In the genomic region with DNA sequence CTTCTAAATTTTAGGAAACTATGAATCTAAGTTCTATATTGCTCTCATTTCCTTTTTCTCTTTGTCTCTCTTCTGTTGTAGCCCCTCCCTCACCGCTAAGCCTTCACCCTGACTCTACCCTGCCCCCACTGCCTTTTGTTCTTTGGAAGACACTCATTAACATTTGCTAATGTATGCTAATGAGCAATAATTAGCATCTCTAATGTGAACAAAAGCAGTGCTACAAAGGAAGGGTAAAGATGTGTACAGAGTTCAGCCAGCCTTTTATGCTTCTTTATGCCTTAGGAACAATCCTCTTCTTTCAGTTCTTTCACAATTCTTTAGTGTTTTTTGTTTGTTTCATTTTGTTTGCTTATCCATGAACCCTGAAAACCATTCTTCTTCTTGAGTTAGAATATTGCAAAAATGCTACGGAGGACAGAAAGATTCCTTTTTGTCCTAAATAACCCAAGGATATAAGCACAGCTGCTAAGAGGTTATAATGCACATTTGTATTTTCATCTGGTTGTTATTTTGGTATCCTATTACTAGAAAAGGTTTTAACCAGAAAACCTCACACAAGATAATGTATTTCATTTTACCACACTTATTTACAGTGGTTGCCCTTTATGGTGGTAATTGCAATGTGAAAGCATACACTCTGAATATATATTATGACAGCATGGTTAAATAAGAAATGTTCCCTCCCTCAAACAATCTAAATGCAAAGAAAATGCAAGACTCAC, we compare ENCODE assay signal across 2 cellular contexts.
TF ChIP-seq lines count a peak whose summit lies in the region.

No MANE protein-coding gene starts in this region.

TF ChIP-seq in H1, 55 proteins besides CTCF, POLR2A, EP300 and RAD21 (continues in another document):
- TF ChIP-seq POU5F1 (IDR thresholded peaks at IDR 0.05; ENCODE audit: low read depth, low read length), result peak; percentile 93
- TF ChIP-seq ASH2L (IDR thresholded peaks at IDR 0.05; ENCODE audit: low read length), result peak; percentile 72
- TF ChIP-seq RXRA (IDR thresholded peaks at IDR 0.05; ENCODE audit: insufficient read depth, low read depth, low read length), result no peak
- TF ChIP-seq MAFK (IDR thresholded peaks at IDR 0.05; ENCODE audit: low read depth, low read length), result 0 out of 2 replicates have a peak, but pooled peaks have one; percentile 3
- peak in 1 of 2 experiments; percentile 97; a peak in 2 of 4 replicates for TF ChIP-seq HDAC2 (IDR thresholded peaks at IDR 0.05; ENCODE audit: borderline replicate concordance in 1 of 2, low read depth in 2 of 2, low read length in 2 of 2)
- peak; percentile 70 for TF ChIP-seq CEBPB (IDR thresholded peaks at IDR 0.05; ENCODE audit: low read depth, low read length)
- TF ChIP-seq CHD2 (IDR thresholded peaks at IDR 0.05; ENCODE audit: low read length), result peak; percentile 62
- peak; percentile 30; the same call in 1 of the 2 replicates for TF ChIP-seq TAF1 (IDR thresholded peaks at IDR 0.05; ENCODE audit: low read depth, low read length)
- TF ChIP-seq RBBP5 (IDR thresholded peaks at IDR 0.05; ENCODE audit: borderline replicate concordance, low read depth, low read length), result 0 out of 2 replicates have a peak, but pooled peaks have one; percentile 29
- TF ChIP-seq SRF (IDR thresholded peaks at IDR 0.05; ENCODE audit: low read depth, low read length), result no peak
- peak; percentile 92 for TF ChIP-seq SP1 (IDR thresholded peaks at IDR 0.05; ENCODE audit: low read depth, low read length)
- 0 out of 2 replicates have a peak, but pooled peaks have one; percentile 20 for TF ChIP-seq JUND (IDR thresholded peaks at IDR 0.05; ENCODE audit: low read length)
- TF ChIP-seq BCL11A (IDR thresholded peaks at IDR 0.05; ENCODE audit: low read depth in 2 of 2, low read length in 2 of 2), result peak; percentile 74 to 90
- TF ChIP-seq, protein P1, sequence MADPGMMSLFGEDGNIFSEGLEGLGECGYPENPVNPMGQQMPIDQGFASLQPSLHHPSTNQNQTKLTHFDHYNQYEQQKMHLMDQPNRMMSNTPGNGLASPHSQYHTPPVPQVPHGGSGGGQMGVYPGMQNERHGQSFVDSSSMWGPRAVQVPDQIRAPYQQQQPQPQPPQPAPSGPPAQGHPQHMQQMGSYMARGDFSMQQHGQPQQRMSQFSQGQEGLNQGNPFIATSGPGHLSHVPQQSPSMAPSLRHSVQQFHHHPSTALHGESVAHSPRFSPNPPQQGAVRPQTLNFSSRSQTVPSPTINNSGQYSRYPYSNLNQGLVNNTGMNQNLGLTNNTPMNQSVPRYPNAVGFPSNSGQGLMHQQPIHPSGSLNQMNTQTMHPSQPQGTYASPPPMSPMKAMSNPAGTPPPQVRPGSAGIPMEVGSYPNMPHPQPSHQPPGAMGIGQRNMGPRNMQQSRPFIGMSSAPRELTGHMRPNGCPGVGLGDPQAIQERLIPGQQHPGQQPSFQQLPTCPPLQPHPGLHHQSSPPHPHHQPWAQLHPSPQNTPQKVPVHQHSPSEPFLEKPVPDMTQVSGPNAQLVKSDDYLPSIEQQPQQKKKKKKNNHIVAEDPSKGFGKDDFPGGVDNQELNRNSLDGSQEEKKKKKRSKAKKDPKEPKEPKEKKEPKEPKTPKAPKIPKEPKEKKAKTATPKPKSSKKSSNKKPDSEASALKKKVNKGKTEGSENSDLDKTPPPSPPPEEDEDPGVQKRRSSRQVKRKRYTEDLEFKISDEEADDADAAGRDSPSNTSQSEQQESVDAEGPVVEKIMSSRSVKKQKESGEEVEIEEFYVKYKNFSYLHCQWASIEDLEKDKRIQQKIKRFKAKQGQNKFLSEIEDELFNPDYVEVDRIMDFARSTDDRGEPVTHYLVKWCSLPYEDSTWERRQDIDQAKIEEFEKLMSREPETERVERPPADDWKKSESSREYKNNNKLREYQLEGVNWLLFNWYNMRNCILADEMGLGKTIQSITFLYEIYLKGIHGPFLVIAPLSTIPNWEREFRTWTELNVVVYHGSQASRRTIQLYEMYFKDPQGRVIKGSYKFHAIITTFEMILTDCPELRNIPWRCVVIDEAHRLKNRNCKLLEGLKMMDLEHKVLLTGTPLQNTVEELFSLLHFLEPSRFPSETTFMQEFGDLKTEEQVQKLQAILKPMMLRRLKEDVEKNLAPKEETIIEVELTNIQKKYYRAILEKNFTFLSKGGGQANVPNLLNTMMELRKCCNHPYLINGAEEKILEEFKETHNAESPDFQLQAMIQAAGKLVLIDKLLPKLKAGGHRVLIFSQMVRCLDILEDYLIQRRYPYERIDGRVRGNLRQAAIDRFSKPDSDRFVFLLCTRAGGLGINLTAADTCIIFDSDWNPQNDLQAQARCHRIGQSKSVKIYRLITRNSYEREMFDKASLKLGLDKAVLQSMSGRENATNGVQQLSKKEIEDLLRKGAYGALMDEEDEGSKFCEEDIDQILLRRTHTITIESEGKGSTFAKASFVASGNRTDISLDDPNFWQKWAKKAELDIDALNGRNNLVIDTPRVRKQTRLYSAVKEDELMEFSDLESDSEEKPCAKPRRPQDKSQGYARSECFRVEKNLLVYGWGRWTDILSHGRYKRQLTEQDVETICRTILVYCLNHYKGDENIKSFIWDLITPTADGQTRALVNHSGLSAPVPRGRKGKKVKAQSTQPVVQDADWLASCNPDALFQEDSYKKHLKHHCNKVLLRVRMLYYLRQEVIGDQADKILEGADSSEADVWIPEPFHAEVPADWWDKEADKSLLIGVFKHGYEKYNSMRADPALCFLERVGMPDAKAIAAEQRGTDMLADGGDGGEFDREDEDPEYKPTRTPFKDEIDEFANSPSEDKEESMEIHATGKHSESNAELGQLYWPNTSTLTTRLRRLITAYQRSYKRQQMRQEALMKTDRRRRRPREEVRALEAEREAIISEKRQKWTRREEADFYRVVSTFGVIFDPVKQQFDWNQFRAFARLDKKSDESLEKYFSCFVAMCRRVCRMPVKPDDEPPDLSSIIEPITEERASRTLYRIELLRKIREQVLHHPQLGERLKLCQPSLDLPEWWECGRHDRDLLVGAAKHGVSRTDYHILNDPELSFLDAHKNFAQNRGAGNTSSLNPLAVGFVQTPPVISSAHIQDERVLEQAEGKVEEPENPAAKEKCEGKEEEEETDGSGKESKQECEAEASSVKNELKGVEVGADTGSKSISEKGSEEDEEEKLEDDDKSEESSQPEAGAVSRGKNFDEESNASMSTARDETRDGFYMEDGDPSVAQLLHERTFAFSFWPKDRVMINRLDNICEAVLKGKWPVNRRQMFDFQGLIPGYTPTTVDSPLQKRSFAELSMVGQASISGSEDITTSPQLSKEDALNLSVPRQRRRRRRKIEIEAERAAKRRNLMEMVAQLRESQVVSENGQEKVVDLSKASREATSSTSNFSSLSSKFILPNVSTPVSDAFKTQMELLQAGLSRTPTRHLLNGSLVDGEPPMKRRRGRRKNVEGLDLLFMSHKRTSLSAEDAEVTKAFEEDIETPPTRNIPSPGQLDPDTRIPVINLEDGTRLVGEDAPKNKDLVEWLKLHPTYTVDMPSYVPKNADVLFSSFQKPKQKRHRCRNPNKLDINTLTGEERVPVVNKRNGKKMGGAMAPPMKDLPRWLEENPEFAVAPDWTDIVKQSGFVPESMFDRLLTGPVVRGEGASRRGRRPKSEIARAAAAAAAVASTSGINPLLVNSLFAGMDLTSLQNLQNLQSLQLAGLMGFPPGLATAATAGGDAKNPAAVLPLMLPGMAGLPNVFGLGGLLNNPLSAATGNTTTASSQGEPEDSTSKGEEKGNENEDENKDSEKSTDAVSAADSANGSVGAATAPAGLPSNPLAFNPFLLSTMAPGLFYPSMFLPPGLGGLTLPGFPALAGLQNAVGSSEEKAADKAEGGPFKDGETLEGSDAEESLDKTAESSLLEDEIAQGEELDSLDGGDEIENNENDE (IDR thresholded peaks at IDR 0.05; ENCODE audit: insufficient replicate concordance, low read length), result peak; percentile 98
- no peak for TF ChIP-seq TBP (IDR thresholded peaks at IDR 0.05; ENCODE audit: low read depth, low read length)
- TF ChIP-seq TCF12 (IDR thresholded peaks at IDR 0.05; ENCODE audit: low read depth, low read length), result 0 out of 2 replicates have a peak, but pooled peaks have one; percentile 41
- no peak for TF ChIP-seq BRCA1 (IDR thresholded peaks at IDR 0.05; ENCODE audit: low read depth, low read length)
- no peak for TF ChIP-seq CBX5 (IDR thresholded peaks at IDR 0.05; ENCODE audit: low read depth, low read length)

TF ChIP-seq in neural cell, 6 proteins besides CTCF, POLR2A, EP300 and RAD21:
- TF ChIP-seq, protein P2, sequence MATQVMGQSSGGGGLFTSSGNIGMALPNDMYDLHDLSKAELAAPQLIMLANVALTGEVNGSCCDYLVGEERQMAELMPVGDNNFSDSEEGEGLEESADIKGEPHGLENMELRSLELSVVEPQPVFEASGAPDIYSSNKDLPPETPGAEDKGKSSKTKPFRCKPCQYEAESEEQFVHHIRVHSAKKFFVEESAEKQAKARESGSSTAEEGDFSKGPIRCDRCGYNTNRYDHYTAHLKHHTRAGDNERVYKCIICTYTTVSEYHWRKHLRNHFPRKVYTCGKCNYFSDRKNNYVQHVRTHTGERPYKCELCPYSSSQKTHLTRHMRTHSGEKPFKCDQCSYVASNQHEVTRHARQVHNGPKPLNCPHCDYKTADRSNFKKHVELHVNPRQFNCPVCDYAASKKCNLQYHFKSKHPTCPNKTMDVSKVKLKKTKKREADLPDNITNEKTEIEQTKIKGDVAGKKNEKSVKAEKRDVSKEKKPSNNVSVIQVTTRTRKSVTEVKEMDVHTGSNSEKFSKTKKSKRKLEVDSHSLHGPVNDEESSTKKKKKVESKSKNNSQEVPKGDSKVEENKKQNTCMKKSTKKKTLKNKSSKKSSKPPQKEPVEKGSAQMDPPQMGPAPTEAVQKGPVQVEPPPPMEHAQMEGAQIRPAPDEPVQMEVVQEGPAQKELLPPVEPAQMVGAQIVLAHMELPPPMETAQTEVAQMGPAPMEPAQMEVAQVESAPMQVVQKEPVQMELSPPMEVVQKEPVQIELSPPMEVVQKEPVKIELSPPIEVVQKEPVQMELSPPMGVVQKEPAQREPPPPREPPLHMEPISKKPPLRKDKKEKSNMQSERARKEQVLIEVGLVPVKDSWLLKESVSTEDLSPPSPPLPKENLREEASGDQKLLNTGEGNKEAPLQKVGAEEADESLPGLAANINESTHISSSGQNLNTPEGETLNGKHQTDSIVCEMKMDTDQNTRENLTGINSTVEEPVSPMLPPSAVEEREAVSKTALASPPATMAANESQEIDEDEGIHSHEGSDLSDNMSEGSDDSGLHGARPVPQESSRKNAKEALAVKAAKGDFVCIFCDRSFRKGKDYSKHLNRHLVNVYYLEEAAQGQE (IDR thresholded peaks at IDR 0.05; ENCODE audit: borderline replicate concordance), result no peak
- TF ChIP-seq MXI1 (conservative IDR thresholded peaks at IDR 0.05; ENCODE audit: poor library complexity, severe bottlenecking) (no peak), SMC3 (conservative IDR thresholded peaks at IDR 0.05; ENCODE audit: poor library complexity) (no peak), POLR2AphosphoS5 (IDR thresholded peaks at IDR 0.05) (no peak), TAF1 (IDR thresholded peaks at IDR 0.05; ENCODE audit: low read depth) (no peak), EZH2 (IDR thresholded peaks at IDR 0.05; ENCODE audit: borderline replicate concordance, insufficient read depth, low read length, poor library complexity, severe bottlenecking) (no peak)
